ENCODE assay signal across 8 cellular contexts in genomic region chr9:134325813-134326753, GRCh38. TPM values are rescaled to one million over a fixed set of nuclear protein-coding genes. Genes with fewer than 3 reads are reported as not detected.
DNase-seq lines count a peak whose midpoint lies in the region; ATAC-seq lines count a peak whose summit lies in the region.

Gene RXRA, plus strand, starts transcription at chr9:134326455. Its CDS starts 177 bp downstream, at chr9:134326632.

- ATAC-seq in left lobe of liver = peak; percentile 41
- no peak for ATAC-seq in GM21786 (IDR thresholded peaks at IDR 0.05; ENCODE audit: unreplicated experiment)

- peak; percentile 17 to 43 for DNase-seq in SHP77 (lab: John Stamatoyannopoulos, UW)
- DNase-seq in SHP77 treated with DMSO at 0.1 percent for 48 hours (lab: John Stamatoyannopoulos, UW) = no peak
- DNase-seq in NCI-H2171 treated with DMSO at 0.1 percent for 48 hours (lab: John Stamatoyannopoulos, UW) = peak; percentile 59
- DNase-seq in activated CD4-positive, alpha-beta T cell treated with anti-CD3 and anti-CD28 coated beads, Interleukin-2, amount 50 U/mL, for 4 hours = peak; percentile 70 to 76
- peak; percentile 55 to 84 for DNase-seq in dermis microvascular lymphatic vessel endothelial cell (ENCODE audit: low read depth in 2 of 2)
- DNase-seq in left lobe of liver (ENCODE audit: low spot score) = peak; percentile 93
- DNase-seq in stimulated activated CD4-positive, alpha-beta T cell treated with anti-CD3 and anti-CD28 coated beads, Interleukin-2, amount 100 ng/mL, for 24 hours = peak; percentile 60 to 61

RNA-seq across cellular contexts. Expression of gene RXRA, which starts in this region (rescaled TPM):
- total RNA-seq in dermis microvascular lymphatic vessel endothelial cell (14.0 and 22.4 TPM in 2 replicates), left lobe of liver (163 TPM)
